ENCODE assay signal across 10 cellular contexts in genomic region chr1:16718109-16718907, GRCh38. TPM values are rescaled to one million over a fixed set of nuclear protein-coding genes. Genes with fewer than 3 reads are reported as not detected.
DNase-seq lines count a peak whose midpoint lies in the region; ATAC-seq and TF ChIP-seq lines count a peak whose summit lies in the region.
"Not testable (repeated sequence)": the region's sequence is repeated elsewhere in the genome, so short reads cannot be mapped to it uniquely, and the experiment has no call there.
"Had no signal": no experiment of that assay in that cellular context is flagged by ENCODE, and none has a peak within 500 bp of the region (broad histone marks: within the 10 kb centered on the region; RNA-seq: fewer than 3 reads in every experiment).

No MANE protein-coding gene starts in this region.

- H3K4me3 ChIP-seq in RWPE2 (ENCODE audit: severe bottlenecking); hepatocyte: not testable (repeated sequence)
- H3K4me3 ChIP-seq in neuronal stem cell (ENCODE audit: low read length in 2 of 2) = peak overlapping the region in 1 of 2 donors; percentile 15

- not testable (repeated sequence) for H3K79me2 ChIP-seq in hepatocyte

- H3K14ac ChIP-seq in neuronal stem cell (ENCODE audit: low read length) = peak overlapping the region; percentile 97

- peak overlapping the region; percentile 56 for H2BK15ac ChIP-seq in neuronal stem cell (ENCODE audit: low read length)

- H2BK120ac ChIP-seq in neuronal stem cell (ENCODE audit: low read depth, low read length) = peak overlapping the region; percentile 74

- H3K9me3 Mint-ChIP-seq in endothelial cell (ENCODE audit: unreplicated experiment); stimulated activated memory B cell treated with anti-CD40 and anti-IgM and Interleukin-4, amounts not matched to agents 10 μg/mL and 1 μg/mL and 100 μg/mL, for 72 hours: not testable (repeated sequence)

- H4K20me1 ChIP-seq in hepatocyte (ENCODE audit: insufficient read depth, poor library complexity, severe bottlenecking) = not testable (repeated sequence)

- not testable (repeated sequence) for H3K79me1 ChIP-seq in neuronal stem cell (ENCODE audit: low read depth, low read length)

- H4K91ac ChIP-seq in neuronal stem cell (ENCODE audit: low read depth, low read length, poor library complexity) = not testable (repeated sequence)

- peaks cover 11% of the 10 kb centered on the region for H3K27me3 Mint-ChIP-seq in endothelial cell (ENCODE audit: unreplicated experiment)
- peaks cover 65% of the 10 kb centered on the region for H3K27me3 Mint-ChIP-seq in stimulated activated memory B cell treated with anti-CD40 and anti-IgM and Interleukin-4, amounts not matched to agents 10 μg/mL and 1 μg/mL and 100 μg/mL, for 72 hours

- H2AFZ ChIP-seq in hepatocyte; neuronal stem cell (ENCODE audit: low read length): not testable (repeated sequence)

- H3K36me3 ChIP-seq in RWPE2 (ENCODE audit: low read depth); hepatocyte (replicated peaks; ENCODE audit: insufficient read depth, low read depth); neuronal stem cell (replicated peaks in 1 of 2; ENCODE audit: control insufficient read depth in 2 of 2, insufficient read depth in 2 of 2, low read length in 2 of 2): not testable (repeated sequence)

- H4K8ac ChIP-seq in neuronal stem cell (ENCODE audit: low read depth, low read length) = not testable (repeated sequence)

- H3K4ac ChIP-seq in neuronal stem cell (ENCODE audit: low read length) = peak overlapping the region; percentile 72

- not testable (repeated sequence) for H3K27ac ChIP-seq in RWPE2 (ENCODE audit: poor library complexity, severe bottlenecking); hepatocyte; neuronal stem cell (replicated peaks; ENCODE audit: low read length)

- H3K4me2 ChIP-seq in hepatocyte; neuronal stem cell (ENCODE audit: insufficient read depth, low read length, poor library complexity, severe bottlenecking): not testable (repeated sequence)

- not testable (repeated sequence) for H3K9me3 ChIP-seq in RWPE2 (ENCODE audit: severe bottlenecking); hepatocyte (ENCODE audit: low read depth); neuronal stem cell (replicated peaks in 1 of 2; ENCODE audit: control insufficient read depth in 2 of 2, insufficient read depth in 1 of 2, low read depth in 1 of 2, low read length in 2 of 2)

- peak overlapping the region; percentile 98 for H3K23ac ChIP-seq in neuronal stem cell (ENCODE audit: low read depth, low read length, poor library complexity)

- H3K4me1 Mint-ChIP-seq in endothelial cell (ENCODE audit: unreplicated experiment) = not testable (repeated sequence)
- peaks cover 15% of the 10 kb centered on the region for H3K4me1 Mint-ChIP-seq in stimulated activated memory B cell treated with anti-CD40 and anti-IgM and Interleukin-4, amounts not matched to agents 10 μg/mL and 1 μg/mL and 100 μg/mL, for 72 hours

- DNase-seq in H4 (ENCODE audit: low spot score) (peak; percentile 6), RWPE2 (ENCODE audit: low spot score) (peak; percentile 76), endothelial cell (ENCODE audit: low spot score) (peak; percentile 7), hepatocyte (ENCODE audit: low spot score) (peak; percentile 6)
- peak; percentile 19 for DNase-seq in activated T-cell treated with anti-CD3 and anti-CD28 coated beads, Interleukin-2, amount 50 U/mL, for 48 hours
- DNase-seq in neuronal stem cell (ENCODE audit: low spot score) = not testable (repeated sequence)

- not testable (repeated sequence) for H3K36me3 Mint-ChIP-seq in endothelial cell (ENCODE audit: low read depth, unreplicated experiment); stimulated activated memory B cell treated with anti-CD40 and anti-IgM and Interleukin-4, amounts not matched to agents 10 μg/mL and 1 μg/mL and 100 μg/mL, for 72 hours

- peak overlapping the region; percentile 87 for H2BK5ac ChIP-seq in neuronal stem cell (ENCODE audit: low read length)

- H3K9me2 ChIP-seq in hepatocyte (replicated peaks; ENCODE audit: insufficient read depth) = not testable (repeated sequence)

- ATAC-seq in RWPE2 (ENCODE audit: low read depth) = not testable (repeated sequence)
- ATAC-seq in stimulated activated memory B cell treated with anti-CD40 and anti-IgM and Interleukin-4, amounts not matched to agents 10 μg/mL and 1 μg/mL and 100 μg/mL, for 72 hours = peak; percentile 1

- peak overlapping the region; percentile 91 for H2BK12ac ChIP-seq in neuronal stem cell (ENCODE audit: low read length)

- H3K4me3 Mint-ChIP-seq in endothelial cell (ENCODE audit: unreplicated experiment); stimulated activated memory B cell treated with anti-CD40 and anti-IgM and Interleukin-4, amounts not matched to agents 10 μg/mL and 1 μg/mL and 100 μg/mL, for 72 hours: not testable (repeated sequence)

- not testable (repeated sequence) for H3K27me3 ChIP-seq in RWPE2 (ENCODE audit: insufficient read depth, poor library complexity, severe bottlenecking); hepatocyte
- peaks cover 0 to 12% (median 0%) of the 10 kb centered on the region in 3 experiments for H3K27me3 ChIP-seq in neuronal stem cell (ENCODE audit: control insufficient read depth in 3 of 3, insufficient read depth in 3 of 3, low read depth in 1 of 3, low read length in 3 of 3)

- H2AK5ac ChIP-seq in neuronal stem cell (ENCODE audit: low read depth, low read length) = peak overlapping the region; percentile 100

- H3K18ac ChIP-seq in neuronal stem cell (ENCODE audit: low read length) = peak overlapping the region; percentile 94

- H3K4me1 ChIP-seq in RWPE2 (ENCODE audit: insufficient read depth, poor library complexity, severe bottlenecking); hepatocyte (ENCODE audit: insufficient read depth); neuronal stem cell (ENCODE audit: control insufficient read depth in 2 of 2, insufficient read depth in 1 of 2, low read depth in 1 of 2, low read length in 2 of 2): not testable (repeated sequence)

- not testable (repeated sequence) for TF ChIP-seq CTCF in RWPE2 (IDR thresholded peaks at IDR 0.05; ENCODE audit: poor library complexity, severe bottlenecking); endothelial cell (IDR thresholded peaks at IDR 0.05; ENCODE audit: unreplicated experiment); hepatocyte (IDR thresholded peaks at IDR 0.05; ENCODE audit: poor library complexity)

- WGBS in hepatocyte (ENCODE audit: low lambda C conversion rate, missing lambda C conversion rate) = 96% methylated on average over 14 of the region's 14 CpGs
- no CpG with 5 or more reads among the region's 14 CpGs for WGBS in neuronal stem cell (ENCODE audit: extremely low coverage in 2 of 2, insufficient read length in 2 of 2, insufficient replicate concordance in 1 of 2), 2 donors

- H3K9ac ChIP-seq in neuronal stem cell (ENCODE audit: low read depth, low read length, poor library complexity) = peak overlapping the region; percentile 53

- not testable (repeated sequence) for H3K27ac Mint-ChIP-seq in endothelial cell (ENCODE audit: unreplicated experiment); stimulated activated memory B cell treated with anti-CD40 and anti-IgM and Interleukin-4, amounts not matched to agents 10 μg/mL and 1 μg/mL and 100 μg/mL, for 72 hours

RNA-seq across cellular contexts. Expression of gene RNU1-4, which starts 22.0 kb away (rescaled TPM):
- total RNA-seq in H4 (2014; rRNA removed; shearing (Covaris generic)) = not detected in 2 replicates
- 3,428 TPM for total RNA-seq in endothelial cell (ENCODE audit: unreplicated experiment)
- total RNA-seq in hepatocyte = under 0.01 TPM in 2 replicates
- polyA plus RNA-seq in hepatocyte = not detected in 2 replicates
- 14.3 TPM for polyA plus RNA-seq in neuronal stem cell (2013, experiment 1 of 2)
- 15.9 TPM for polyA plus RNA-seq in neuronal stem cell (2013, experiment 2 of 2)
- total RNA-seq: fibroblast of villous mesenchyme had no signal
- polyA plus RNA-seq: IgD-negative memory B cell, thymus had no signal

RNA-seq across cellular contexts. Expression of gene RNU1-3, which starts 51.6 kb away (rescaled TPM):
- total RNA-seq in H4 (2014; rRNA removed; shearing (Covaris generic)) = not detected in 2 replicates
- total RNA-seq in endothelial cell (ENCODE audit: unreplicated experiment) (3,428 TPM), hepatocyte (under 0.01 TPM in 2 replicates)
- not detected in 2 replicates for polyA plus RNA-seq in hepatocyte
- polyA plus RNA-seq in neuronal stem cell (2013, experiment 1 of 2) = 14.3 TPM
- 15.9 TPM for polyA plus RNA-seq in neuronal stem cell (2013, experiment 2 of 2)
- total RNA-seq: fibroblast of villous mesenchyme had no signal
- polyA plus RNA-seq: IgD-negative memory B cell, thymus had no signal

Comparison
In these comparisons a context has a peak if more than half of its experiments do, and no peak if none do; other contexts are left out.
1. RNA of gene RNU1-4, which starts 22.0 kb away (total RNA-seq): 3,428 TPM in endothelial cell (single experiment); not detected in H4 and under 0.01 TPM in hepatocyte; every median in the first group is over 1,000 times any median in the second.
2. RNA of gene RNU1-3, which starts 51.6 kb away (total RNA-seq): 3,428 TPM in endothelial cell (single experiment); not detected in H4 and under 0.01 TPM in hepatocyte; every median in the first group is over 1,000 times any median in the second.